Comparison of ENCODE assay signal across 8 cellular contexts in genomic region chr1:97920832-97921571, GRCh38. TPM values are rescaled to one million over a fixed set of nuclear protein-coding genes. Genes with fewer than 3 reads are reported as not detected.
A peak's percentile ranks its signal among the peaks of the same experiment; 100 is the strongest.
DNase-seq lines count a peak whose midpoint lies in the region; ATAC-seq and FAIRE-seq lines count a peak whose summit lies in the region.

Gene DPYD (minus strand): TSS chr1:97921034. CDS start chr1:97920922, 112 bp downstream.

- ATAC-seq in GM21737 (IDR thresholded peaks at IDR 0.05; ENCODE audit: unreplicated experiment): peak; percentile 92
- ATAC-seq in naive thymus-derived CD4-positive, alpha-beta T cell: peak; percentile 94
- ATAC-seq in stimulated activated naive B cell treated with anti-CD40 and anti-IgM and Interleukin-4, amounts not matched to agents 10 μg/mL and 1 μg/mL and 100 μg/mL, for 72 hours (replicated peaks): peak; percentile 86 to 87

- CTCF ChIA-PET in naive thymus-derived CD4-positive, alpha-beta T cell (lab: Charles Lee): interaction anchor here (0.6 to 1.2 kb wide), 2 partner anchors 35 to 130 kb away, joined by 3 read pairs; no protein-coding TSS in a partner anchor

- H3K4me1 ChIP-seq in naive thymus-derived CD4-positive, alpha-beta T cell (ENCODE audit: control insufficient read depth in 2 of 2, insufficient read depth in 2 of 2, low read length in 2 of 2): peaks cover 16 to 17% of the 10 kb centered on the region in 2 donors

- POLR2A ChIA-PET in naive thymus-derived CD4-positive, alpha-beta T cell (lab: Charles Lee): interaction anchor here (0.6 to 3.1 kb wide), 8 partner anchors 10 to 126 kb away, joined by 3 to 11 read pairs (median 3); no protein-coding TSS in a partner anchor

- H3K4me3 ChIP-seq in naive thymus-derived CD4-positive, alpha-beta T cell (ENCODE audit: low read length): peak within 1 kb of the TSS; percentile 93

- H3K9me3 ChIP-seq in naive thymus-derived CD4-positive, alpha-beta T cell (ENCODE audit: control insufficient read depth in 2 of 3, low read length in 3 of 3): no peaks in the 10 kb centered on the region

- H3K27ac Mint-ChIP-seq in naive thymus-derived CD4-positive, alpha-beta T cell: peak within 1 kb of the TSS; percentile 81 to 98 (median 96)
- peak within 1 kb of the TSS; percentile 98 for H3K27ac Mint-ChIP-seq in stimulated activated naive B cell treated with anti-CD40 and anti-IgM and Interleukin-4, amounts not matched to agents 10 μg/mL and 1 μg/mL and 100 μg/mL, for 72 hours

- H3K36me3 Mint-ChIP-seq in naive thymus-derived CD4-positive, alpha-beta T cell: peaks cover 0 to 9% (median 3%) of the 10 kb centered on the region in 5 donors
- no peaks in the 10 kb centered on the region for H3K36me3 Mint-ChIP-seq in stimulated activated naive B cell treated with anti-CD40 and anti-IgM and Interleukin-4, amounts not matched to agents 10 μg/mL and 1 μg/mL and 100 μg/mL, for 72 hours

- peaks cover 0 to 4% (median 0%) of the 10 kb centered on the region in 11 donors for H3K9me3 Mint-ChIP-seq in naive thymus-derived CD4-positive, alpha-beta T cell
- no peaks in the 10 kb centered on the region for H3K9me3 Mint-ChIP-seq in stimulated activated naive B cell treated with anti-CD40 and anti-IgM and Interleukin-4, amounts not matched to agents 10 μg/mL and 1 μg/mL and 100 μg/mL, for 72 hours

- peaks cover 0 to 9% (median 0%) of the 10 kb centered on the region in 3 experiments for H3K36me3 ChIP-seq in naive thymus-derived CD4-positive, alpha-beta T cell (ENCODE audit: control insufficient read depth in 2 of 3, insufficient read depth in 3 of 3, low read length in 3 of 3)

- intact Hi-C loops in naive thymus-derived CD4-positive, alpha-beta T cell (cut with micrococcal nuclease): loop anchor here (1.0 to 5.0 kb wide), 7 partner anchors 9 to 1199 kb away; partner anchors contain the start of gene PTBP2 (in 1 of the 2)

- peak within 1 kb of the TSS; percentile 90 for H3K27ac ChIP-seq in naive thymus-derived CD4-positive, alpha-beta T cell (ENCODE audit: low read depth, low read length)

- H3K27me3 ChIP-seq in naive thymus-derived CD4-positive, alpha-beta T cell (ENCODE audit: control insufficient read depth in 2 of 2, insufficient read depth in 2 of 2, low read length in 2 of 2): no peaks in the 10 kb centered on the region

- H3K4me1 Mint-ChIP-seq in naive thymus-derived CD4-positive, alpha-beta T cell: peaks cover 35 to 57% (median 54%) of the 10 kb centered on the region in 7 donors
- peaks cover 9 to 14% of the 10 kb centered on the region in 2 donors for H3K4me1 Mint-ChIP-seq in stimulated activated naive B cell treated with anti-CD40 and anti-IgM and Interleukin-4, amounts not matched to agents 10 μg/mL and 1 μg/mL and 100 μg/mL, for 72 hours

- H3K27me3 Mint-ChIP-seq in naive thymus-derived CD4-positive, alpha-beta T cell: no peaks in the 10 kb centered on the region
- no peaks in the 10 kb centered on the region for H3K27me3 Mint-ChIP-seq in stimulated activated naive B cell treated with anti-CD40 and anti-IgM and Interleukin-4, amounts not matched to agents 10 μg/mL and 1 μg/mL and 100 μg/mL, for 72 hours

- DNase-seq in DMS53 treated with DMSO at 0.1 percent for 48 hours (lab: John Stamatoyannopoulos, UW; ENCODE audit: unreplicated experiment) (peak; percentile 99), KG1 (lab: John Stamatoyannopoulos, UW) (peak; percentile 88), RCC 7860 (ENCODE audit: low spot score) (peak; percentile 82), activated T-helper 1 cell treated with Interleukin-2 at 50 U/mL for 16 hours (ENCODE audit: low read depth) (peak; percentile 79), fibroblast of gingiva (ENCODE audit: low read depth) (peak; percentile 87)
- DNase-seq in naive thymus-derived CD4-positive, alpha-beta T cell: peak; percentile 79 to 87 (median 84)
- peak; percentile 84 for DNase-seq in stimulated activated naive B cell treated with anti-CD40 and anti-IgM and Interleukin-4, amounts not matched to agents 10 μg/mL and 1 μg/mL and 100 μg/mL, for 72 hours

- peak; percentile 58 for FAIRE-seq in RCC 7860 (lab: Jason Lieb, UNC)

- peak within 1 kb of the TSS; percentile 88 to 99 (median 98) for H3K4me3 Mint-ChIP-seq in naive thymus-derived CD4-positive, alpha-beta T cell
- H3K4me3 Mint-ChIP-seq in stimulated activated naive B cell treated with anti-CD40 and anti-IgM and Interleukin-4, amounts not matched to agents 10 μg/mL and 1 μg/mL and 100 μg/mL, for 72 hours: peak within 1 kb of the TSS; percentile 98

RNA-seq across cellular contexts. Expression of gene DPYD, which starts in this region (rescaled TPM):
- total RNA-seq in naive thymus-derived CD4-positive, alpha-beta T cell: 10 to 100 TPM; 52.6 to 87.2 (median 57.4) TPM
- 10 to 100 TPM; 55.6 to 61.2 TPM for polyA plus RNA-seq in naive thymus-derived CD4-positive, alpha-beta T cell

Comparison
In these comparisons a context has a peak if more than half of its experiments do, and no peak if none do; other contexts are left out.
1. Peak in every context shown above with its lines: DNase-seq, ATAC-seq, H3K4me3 ChIP-seq and H3K27ac ChIP-seq.